12 cellular contexts compared by ENCODE assay signal in genomic region chrX:71542411-71542810, GRCh38. TPM values are rescaled to one million over a fixed set of nuclear protein-coding genes. Genes with fewer than 3 reads are reported as not detected.
DNase-seq lines count a peak whose midpoint lies in the region; ATAC-seq, FAIRE-seq and TF ChIP-seq lines count a peak whose summit lies in the region.
"Had no signal": no experiment of that assay in that cellular context is flagged by ENCODE, and none has a peak within 500 bp of the region (broad histone marks: within the 10 kb centered on the region; RNA-seq: fewer than 3 reads in every experiment).

No MANE protein-coding gene starts in this region.

- peaks cover 32% of the 10 kb centered on the region for H3K4me1 ChIP-seq in psoas muscle

- no peaks in the 10 kb centered on the region for H3K9me3 Mint-ChIP-seq in activated CD4-positive, alpha-beta T cell treated with anti-CD3 and anti-CD28 coated beads for 36 hours (ENCODE audit: low read depth)

- peaks cover 76% of the 10 kb centered on the region for H3K36me3 Mint-ChIP-seq in activated CD4-positive, alpha-beta T cell treated with anti-CD3 and anti-CD28 coated beads for 36 hours (ENCODE audit: low read depth)

- DNase-seq in activated CD4-positive, alpha-beta T cell treated with anti-CD3 and anti-CD28 coated beads for 36 hours: no peak
- DNase-seq in activated CD4-positive, alpha-beta T cell treated with anti-CD3 and anti-CD28 coated beads, Interleukin-2, amount 50 U/mL, for 4 hours: no peak
- DNase-seq in NCI-H69 (lab: John Stamatoyannopoulos, UW): peak; percentile 18
- peak; percentile 78 for DNase-seq in bronchial epithelial cell (ENCODE audit: low read depth)
- no peak for DNase-seq in psoas muscle
- DNase-seq in stimulated activated CD4-positive, alpha-beta T cell treated with anti-CD3 and anti-CD28 coated beads, Interleukin-1b, Interleukin-23, amount 100 ng/mL, for 48 hours: no peak
- no peak for DNase-seq in DMS114 treated with DMSO at 0.1 percent for 48 hours (lab: John Stamatoyannopoulos, UW; ENCODE audit: unreplicated experiment)
- DNase-seq in MG63: no peak
- DNase-seq: central memory CD4-positive, alpha-beta T cell; left cardiac atrium; NCI-H1436 treated with DMSO at 0.1 percent for 48 hours had no signal

- CTCF ChIA-PET in activated CD4-positive, alpha-beta T cell treated with anti-CD3 and anti-CD28 coated beads for 36 hours (lab: Charles Lee): interaction anchor here (0.8 to 1.6 kb wide), 3 partner anchors 8 to 110 kb away, joined by 3 to 6 read pairs (median 5); no protein-coding TSS in a partner anchor

- no peak for FAIRE-seq in bronchial epithelial cell (lab: Jason Lieb, UNC)

- H3K4me3 Mint-ChIP-seq in activated CD4-positive, alpha-beta T cell treated with anti-CD3 and anti-CD28 coated beads for 36 hours: peak overlapping the region; percentile 96

- TF ChIP-seq CTCF in bronchial epithelial cell (IDR thresholded peaks at IDR 0.05; ENCODE audit: insufficient read depth, low read length, severe bottlenecking) (no peak), psoas muscle (IDR thresholded peaks at IDR 0.05) (no peak)

- H3K4me1 Mint-ChIP-seq in activated CD4-positive, alpha-beta T cell treated with anti-CD3 and anti-CD28 coated beads for 36 hours: peaks cover 59% of the 10 kb centered on the region

- no peaks in the 10 kb centered on the region for H3K27me3 ChIP-seq in bronchial epithelial cell (ENCODE audit: control insufficient read depth, insufficient read depth, low read length)
- H3K27me3 ChIP-seq in psoas muscle (ENCODE audit: insufficient read depth in 3 of 3, low read length in 2 of 3): peaks cover 0 to 3% (median 0%) of the 10 kb centered on the region in 3 donors
- no peaks in the 10 kb centered on the region for H3K27me3 ChIP-seq in MG63

- no peak for ATAC-seq in activated CD4-positive, alpha-beta T cell treated with anti-CD3 and anti-CD28 coated beads for 36 hours
- ATAC-seq in psoas muscle: peak in 1 of 4 donors; percentile 21

- H3K27ac ChIP-seq in psoas muscle: peak overlapping the region; percentile 61
- H3K27ac ChIP-seq: C4-2B had no signal

- intact Hi-C loops in activated CD4-positive, alpha-beta T cell treated with anti-CD3 and anti-CD28 coated beads for 36 hours (cut with DNase I, micrococcal nuclease): no loop called here
- intact Hi-C loops in psoas muscle (cut with DNase I): no loop called here

- 36 to 45% (median 43%) methylated on average over 1 of the region's 1 CpG for WGBS in psoas muscle, 3 donors

- POLR2A ChIA-PET in activated CD4-positive, alpha-beta T cell treated with anti-CD3 and anti-CD28 coated beads for 36 hours (lab: Charles Lee): interaction anchor here (0.9 to 6.1 kb wide), 2 partner anchors 9 to 97 kb away, joined by 3 to 56 read pairs; partner anchors contain the start of gene OGT

- peaks cover 7% of the 10 kb centered on the region for H3K36me3 ChIP-seq in bronchial epithelial cell (ENCODE audit: control insufficient read depth, insufficient read depth, low read length)
- peaks cover 0 to 40% of the 10 kb centered on the region in 2 donors for H3K36me3 ChIP-seq in psoas muscle (ENCODE audit: insufficient read depth in 1 of 2, low read depth in 1 of 2)
- peaks cover 61% of the 10 kb centered on the region for H3K36me3 ChIP-seq in MG63

- H3K27me3 Mint-ChIP-seq in activated CD4-positive, alpha-beta T cell treated with anti-CD3 and anti-CD28 coated beads for 36 hours: no peaks in the 10 kb centered on the region

- H3K4me3 ChIP-seq in bronchial epithelial cell (ENCODE audit: low read depth, low read length) (no peak overlapping the region), psoas muscle (no peak overlapping the region), MG63 (no peak overlapping the region)

- H3K27ac Mint-ChIP-seq in activated CD4-positive, alpha-beta T cell treated with anti-CD3 and anti-CD28 coated beads for 36 hours: peak overlapping the region; percentile 98

- H3K9me3 ChIP-seq in psoas muscle (no peaks in the 10 kb centered on the region), MG63 (no peaks in the 10 kb centered on the region)

RNA-seq across cellular contexts. Expression of gene OGT, which starts 9.5 kb away (rescaled TPM):
- 100 to 1,000 TPM; 331 to 339 TPM for total RNA-seq in activated CD4-positive, alpha-beta T cell treated with anti-CD3 and anti-CD28 coated beads for 36 hours
- total RNA-seq in bronchial epithelial cell (77.7 and 104 TPM in 2 replicates), psoas muscle (10 to 100 TPM; 40.9 to 64.1 (median 51.8) TPM)
- 10 to 100 TPM; 17.2 to 63.0 (median 23.5) TPM for polyA plus RNA-seq in psoas muscle
- 47.0 and 68.8 TPM in 2 replicates for total RNA-seq in MG63 (2014; rRNA removed; shearing (Covaris generic); ENCODE audit: low replicate concordance)

RNA-seq across cellular contexts. Expression of gene GCNA, which starts 35.8 kb away (rescaled TPM):
- 1 to 10 TPM; 3.1 to 3.5 TPM for total RNA-seq in activated CD4-positive, alpha-beta T cell treated with anti-CD3 and anti-CD28 coated beads for 36 hours
- total RNA-seq in bronchial epithelial cell: 1.6 and 1.7 TPM in 2 replicates
- 1 to 10 TPM in 3 of 4 donors, under 1 TPM in 1; 0.98 to 7.5 (median 2.9) TPM for total RNA-seq in psoas muscle
- 1 to 10 TPM; 2.9 to 9.1 (median 4.7) TPM for polyA plus RNA-seq in psoas muscle
- total RNA-seq in MG63 (2014; rRNA removed; shearing (Covaris generic); ENCODE audit: low replicate concordance): 1.1 and 1.4 TPM in 2 replicates

Comparison
In these comparisons a context has a peak if more than half of its experiments do, and no peak if none do; other contexts are left out.
1. DNase-seq: peak in NCI-H69 (single experiment) and bronchial epithelial cell (single experiment); none in activated CD4-positive, alpha-beta T cell treated with anti-CD3 and anti-CD28 coated beads for 36 hours (single experiment), activated CD4-positive, alpha-beta T cell treated with anti-CD3 and anti-CD28 coated beads, Interleukin-2, amount 50 U/mL, for 4 hours (0 of 2), psoas muscle (0 of 2), stimulated activated CD4-positive, alpha-beta T cell treated with anti-CD3 and anti-CD28 coated beads, Interleukin-1b, Interleukin-23, amount 100 ng/mL, for 48 hours (single experiment), DMS114 treated with DMSO at 0.1 percent for 48 hours (single experiment) and MG63 (single experiment).